In the genomic region with DNA sequence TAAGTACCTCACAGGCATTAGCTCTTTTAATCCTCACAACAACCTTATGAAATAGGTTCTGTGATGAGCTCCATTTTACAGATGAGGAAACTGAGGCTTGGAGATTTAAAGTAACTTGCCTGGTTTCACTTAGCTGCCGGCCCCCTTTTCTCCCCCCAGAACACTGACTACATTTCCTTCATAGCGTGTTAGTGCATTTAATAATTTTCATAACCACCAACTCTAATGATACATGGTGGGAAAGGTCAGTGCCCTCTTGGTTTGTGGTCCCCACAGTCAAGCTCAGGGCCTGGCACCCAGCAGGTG, we compare ENCODE assay signal across 27 cellular contexts. TPM values are rescaled to one million over a fixed set of nuclear protein-coding genes. Genes with fewer than 3 reads are reported as not detected.
DNase-seq lines count a peak whose midpoint lies in the region; ATAC-seq, FAIRE-seq and TF ChIP-seq lines count a peak whose summit lies in the region.
"Had no signal": no experiment of that assay in that cellular context is flagged by ENCODE, and none has a peak within 500 bp of the region (broad histone marks: within the 10 kb centered on the region; RNA-seq: fewer than 3 reads in every experiment).

No MANE protein-coding gene starts in this region.

- H3K27ac Mint-ChIP-seq in activated naive CD8-positive, alpha-beta T cell = peak overlapping the region; percentile 58
- no peak overlapping the region for H3K27ac Mint-ChIP-seq in activated naive CD8-positive, alpha-beta T cell treated with anti-CD3 and anti-CD28 coated beads for 36 hours
- H3K27ac Mint-ChIP-seq in activated CD8-positive, alpha-beta T cell treated with anti-CD3 and anti-CD28 coated beads for 36 hours = peak overlapping the region; percentile 59
- peak overlapping the region in 5 of 6 donors; percentile 83 to 99 (median 96) for H3K27ac Mint-ChIP-seq in immature natural killer cell
- H3K27ac Mint-ChIP-seq: endodermal cell had no signal

- H3K9me3 Mint-ChIP-seq in activated naive CD8-positive, alpha-beta T cell (ENCODE audit: low read depth) = no peaks in the 10 kb centered on the region
- H3K9me3 Mint-ChIP-seq in activated naive CD8-positive, alpha-beta T cell treated with anti-CD3 and anti-CD28 coated beads for 36 hours = no peaks in the 10 kb centered on the region
- no peaks in the 10 kb centered on the region for H3K9me3 Mint-ChIP-seq in activated CD8-positive, alpha-beta T cell treated with anti-CD3 and anti-CD28 coated beads for 36 hours
- peaks cover 0 to 1% (median 0%) of the 10 kb centered on the region in 6 donors for H3K9me3 Mint-ChIP-seq in immature natural killer cell
- H3K9me3 Mint-ChIP-seq: central memory CD8-positive, alpha-beta T cell had no signal

- peak overlapping the region; percentile 23 for H3K4me3 Mint-ChIP-seq in activated naive CD8-positive, alpha-beta T cell
- no peak overlapping the region for H3K4me3 Mint-ChIP-seq in activated naive CD8-positive, alpha-beta T cell treated with anti-CD3 and anti-CD28 coated beads for 36 hours
- H3K4me3 Mint-ChIP-seq in activated CD8-positive, alpha-beta T cell treated with anti-CD3 and anti-CD28 coated beads for 36 hours = no peak overlapping the region
- peak overlapping the region in 2 of 5 donors; percentile 58 to 98 for H3K4me3 Mint-ChIP-seq in immature natural killer cell
- H3K4me3 Mint-ChIP-seq: endodermal cell had no signal

- no peak for TF ChIP-seq EP300 in stomach (IDR thresholded peaks at IDR 0.05)

- no peak for ATAC-seq in activated CD8-positive, alpha-beta T cell treated with anti-CD3 and anti-CD28 coated beads for 36 hours

- POLR2A ChIA-PET in activated CD8-positive, alpha-beta T cell treated with anti-CD3 and anti-CD28 coated beads for 36 hours (lab: Charles Lee) = interaction anchor here (1.1 kb wide), 1 partner anchor 20 kb away, joined by 3 read pairs; no protein-coding TSS in a partner anchor

- no peak for TF ChIP-seq POLR2A in stomach (IDR thresholded peaks at IDR 0.05)

- H3K27me3 ChIP-seq in stomach = no peaks in the 10 kb centered on the region
- H3K27me3 ChIP-seq: transverse colon had no signal

- H3K27ac ChIP-seq in stomach = peak overlapping the region in 3 of 5 donors; percentile 89 to 93 (median 92)
- H3K27ac ChIP-seq: left ventricle myocardium inferior had no signal

- no peak for TF ChIP-seq CTCF in activated CD8-positive, alpha-beta T cell treated with anti-CD3 and anti-CD28 coated beads for 36 hours (IDR thresholded peaks at IDR 0.05)
- TF ChIP-seq CTCF in stomach (IDR thresholded peaks at IDR 0.05) (no peak), D721Med (IDR thresholded peaks at IDR 0.05; ENCODE audit: insufficient read depth, missing control alignments) (no peak)

- peaks cover 2% of the 10 kb centered on the region for H3K36me3 Mint-ChIP-seq in activated naive CD8-positive, alpha-beta T cell
- peaks cover 10% of the 10 kb centered on the region for H3K36me3 Mint-ChIP-seq in activated naive CD8-positive, alpha-beta T cell treated with anti-CD3 and anti-CD28 coated beads for 36 hours
- H3K36me3 Mint-ChIP-seq in activated CD8-positive, alpha-beta T cell treated with anti-CD3 and anti-CD28 coated beads for 36 hours (ENCODE audit: low read depth) = peaks cover 3% of the 10 kb centered on the region
- H3K36me3 Mint-ChIP-seq in immature natural killer cell = peaks cover 0 to 3% (median 3%) of the 10 kb centered on the region in 3 donors

- intact Hi-C loops in activated CD8-positive, alpha-beta T cell treated with anti-CD3 and anti-CD28 coated beads for 36 hours (cut with micrococcal nuclease) = no loop called here
- intact Hi-C loops in stomach (cut with DNase I; ENCODE audit: low total_unique reads) = no loop called here

- no peaks in the 10 kb centered on the region for H3K36me3 ChIP-seq in stomach
- H3K36me3 ChIP-seq: HAP-1, left ventricle myocardium inferior, transverse colon had no signal

- 87 to 97% (median 93%) methylated on average over 2 of the region's 2 CpGs for WGBS in stomach, 5 donors

- H3K4me1 ChIP-seq in stomach = peaks cover 25 to 50% (median 40%) of the 10 kb centered on the region in 4 donors

- DNase-seq in activated naive CD8-positive, alpha-beta T cell treated with anti-CD3 and anti-CD28 coated beads for 36 hours = no peak
- DNase-seq in activated CD8-positive, alpha-beta T cell treated with anti-CD3 and anti-CD28 coated beads for 36 hours = no peak
- DNase-seq in immature natural killer cell (no peak), stomach (no peak), D721Med (ENCODE audit: insufficient read length, low spot score) (no peak), RCC 7860 (ENCODE audit: low spot score) (no peak), GM19239 (ENCODE audit: insufficient read length, low spot score) (no peak)
- DNase-seq: activated CD4-positive, alpha-beta T cell treated with anti-CD3 and anti-CD28 coated beads, Interleukin-2, amount 50 U/mL, for 4 hours; activated effector memory CD4-positive, alpha-beta T cell treated with anti-CD3 and anti-CD28 coated beads, Interleukin-2, amount 50 U/mL, for 16 hours; Caco-2; DMS79; endodermal cell; head of caudate nucleus; islet precursor cell; Karpas-422; left ventricle myocardium inferior; NCI-H1436; NCI-H2081 treated with DMSO at 0.1 percent for 48 hours; NCI-H226; NCI-H526 treated with DMSO at 0.1 percent for 48 hours; SHP77; stimulated activated CD4-positive, alpha-beta T cell treated with anti-CD3 and anti-CD28 coated beads, Interleukin-4, amount 100 ng/mL, for 24 hours; transverse colon had no signal

- FAIRE-seq in D721Med (lab: Jason Lieb, UNC) (no peak), RCC 7860 (lab: Jason Lieb, UNC) (no peak), GM19239 (lab: Jason Lieb, UNC) (no peak)
- FAIRE-seq: G401.6 had no signal

- CTCF ChIA-PET in activated CD8-positive, alpha-beta T cell treated with anti-CD3 and anti-CD28 coated beads for 36 hours (lab: Charles Lee) = interaction anchor here (1.4 to 4.7 kb wide), 4 partner anchors 10 to 19 kb away, joined by 3 to 54 read pairs (median 10); a partner anchor contains a TSS

- H3K4me3 ChIP-seq in stomach = no peak overlapping the region
- H3K4me3 ChIP-seq: HAP-1, left ventricle myocardium inferior, transverse colon had no signal

- peaks cover 28% of the 10 kb centered on the region for H3K4me1 Mint-ChIP-seq in activated naive CD8-positive, alpha-beta T cell (ENCODE audit: low read depth)
- peaks cover 15% of the 10 kb centered on the region for H3K4me1 Mint-ChIP-seq in activated naive CD8-positive, alpha-beta T cell treated with anti-CD3 and anti-CD28 coated beads for 36 hours
- H3K4me1 Mint-ChIP-seq in activated CD8-positive, alpha-beta T cell treated with anti-CD3 and anti-CD28 coated beads for 36 hours (ENCODE audit: low read depth) = peaks cover 8% of the 10 kb centered on the region
- H3K4me1 Mint-ChIP-seq in immature natural killer cell = peaks cover 27 to 34% of the 10 kb centered on the region in 2 donors

- H3K27me3 Mint-ChIP-seq in activated naive CD8-positive, alpha-beta T cell = no peaks in the 10 kb centered on the region
- no peaks in the 10 kb centered on the region for H3K27me3 Mint-ChIP-seq in activated naive CD8-positive, alpha-beta T cell treated with anti-CD3 and anti-CD28 coated beads for 36 hours
- no peaks in the 10 kb centered on the region for H3K27me3 Mint-ChIP-seq in activated CD8-positive, alpha-beta T cell treated with anti-CD3 and anti-CD28 coated beads for 36 hours
- H3K27me3 Mint-ChIP-seq in immature natural killer cell (ENCODE audit: low read depth in 3 of 3) = peaks cover 0 to 1% (median 1%) of the 10 kb centered on the region in 3 donors
- H3K27me3 Mint-ChIP-seq: central memory CD8-positive, alpha-beta T cell had no signal

- H3K9me3 ChIP-seq in stomach = no peaks in the 10 kb centered on the region
- H3K9me3 ChIP-seq: Caco-2, HAP-1, left ventricle myocardium inferior, transverse colon had no signal

RNA-seq across cellular contexts. Expression of a gene that starts 16.5 kb away (rescaled TPM):
- 10 to 100 TPM; 22.8 to 22.9 TPM for total RNA-seq in activated naive CD8-positive, alpha-beta T cell treated with anti-CD3 and anti-CD28 coated beads for 36 hours
- total RNA-seq in activated CD8-positive, alpha-beta T cell treated with anti-CD3 and anti-CD28 coated beads for 36 hours = 10 to 100 TPM; 25.8 to 27.2 TPM
- 10 to 100 TPM; 27.9 to 30.9 (median 30.3) TPM for polyA plus RNA-seq in immature natural killer cell
- total RNA-seq in stomach = 100 to 1,000 TPM in 1 of 5 donors, 10 to 100 TPM in 3, 1 to 10 TPM in 1; 7.0 to 219 (median 80.0) TPM
- 10 to 100 TPM; 28.0 to 41.5 (median 32.5) TPM for polyA plus RNA-seq in stomach
